8 cellular contexts compared by ENCODE assay signal in the genomic region with DNA sequence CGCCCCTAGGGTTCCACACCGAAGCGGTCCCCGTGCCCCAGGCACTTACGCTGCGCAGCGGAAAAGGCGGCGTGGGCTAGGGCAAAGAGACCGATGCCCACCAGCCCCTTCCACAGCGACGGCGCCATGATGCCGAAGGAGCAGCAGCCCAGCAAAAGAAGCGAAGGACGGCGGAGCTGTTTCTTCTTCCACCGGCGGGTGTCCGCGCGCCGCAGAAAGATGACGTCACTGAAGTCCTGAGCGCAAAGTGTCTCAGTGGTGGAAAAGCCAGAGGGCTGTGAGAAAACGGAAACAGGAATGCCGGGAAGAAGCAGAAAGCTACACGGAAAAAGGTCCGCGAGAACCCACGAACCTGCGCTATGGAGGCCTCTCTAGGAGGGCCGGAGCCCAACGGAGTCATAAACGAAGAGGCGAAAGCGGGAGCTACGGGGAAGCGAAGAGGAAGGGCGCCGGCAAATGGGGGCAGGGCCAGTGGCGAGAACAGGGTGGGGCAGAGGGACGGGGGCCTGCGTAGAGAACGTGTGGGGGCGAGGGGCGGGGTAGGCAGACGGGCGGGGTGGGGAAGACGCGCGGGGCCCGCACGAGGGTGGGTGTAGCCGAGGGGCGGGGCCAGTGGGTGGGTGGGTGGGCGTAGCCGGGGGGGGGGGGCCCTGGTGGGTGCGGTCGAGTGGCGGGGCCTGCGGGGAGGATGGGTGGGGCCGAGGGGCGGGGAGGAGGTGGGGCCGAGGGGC. TPM values are rescaled to one million over a fixed set of nuclear protein-coding genes. Genes with fewer than 3 reads are reported as not detected.
DNase-seq lines count a peak whose midpoint lies in the region; ATAC-seq and TF ChIP-seq lines count a peak whose summit lies in the region.

A gene (minus strand): TSS at position 441 of the 731 bp plus-strand sequence. CDS start 313 bp downstream, at position 128.

- peak; percentile 78 for ATAC-seq in GM21515 (IDR thresholded peaks at IDR 0.05; ENCODE audit: unreplicated experiment)

- H4K20me1 ChIP-seq in OCI-LY3 (ENCODE audit: insufficient read depth, low read length), result no peaks in the 10 kb centered on the region

- peak within 1 kb of the TSS; percentile 70 for H3K27ac ChIP-seq in OCI-LY3 (ENCODE audit: low read length)

- H2AFZ ChIP-seq in OCI-LY3 (ENCODE audit: low read depth, low read length), result peak within 1 kb of the TSS; percentile 98

- H3K9ac ChIP-seq in OCI-LY3 (ENCODE audit: low read length), result peak within 1 kb of the TSS; percentile 81

- DNase-seq in Caki2 (ENCODE audit: low read depth), result peak; percentile 84
- peak; percentile 44 for DNase-seq in HuH-7.5 (ENCODE audit: low spot score)
- peak; percentile 68 for DNase-seq in activated T-cell treated with anti-CD3 and anti-CD28 coated beads for 1 hour (ENCODE audit: low read depth)
- DNase-seq in epidermal melanocyte (ENCODE audit: insufficient read length, low spot score), result peak; percentile 61
- peak; percentile 53 for DNase-seq in middle frontal gyrus (ENCODE audit: extremely low spot score, low spot score)
- DNase-seq in stimulated activated CD8-positive, alpha-beta memory T cell treated with anti-CD3 and anti-CD28 coated beads, Interleukin-2, amount 100 ng/mL, for 1 hour (ENCODE audit: low read depth in 2 of 2), result peak; percentile 56 to 71

- peaks cover 10% of the 10 kb centered on the region for H3K4me1 ChIP-seq in OCI-LY3 (ENCODE audit: low read length)

- H3K79me2 ChIP-seq in OCI-LY3 (ENCODE audit: low read length), result peaks cover 22% of the 10 kb centered on the region

- peak within 1 kb of the TSS; percentile 95 for H3K4me2 ChIP-seq in OCI-LY3 (ENCODE audit: low read length)

- H3K4me3 ChIP-seq in OCI-LY3 (ENCODE audit: low read length), result peak within 1 kb of the TSS; percentile 99

- H3K27me3 ChIP-seq in OCI-LY3 (ENCODE audit: low read depth, low read length), result 0 out of 2 replicates have a peak, but pooled peaks cover 4% of the 10 kb centered on the region

- H3K36me3 ChIP-seq in OCI-LY3 (replicated peaks; ENCODE audit: low read depth, low read length), result no peaks in the 10 kb centered on the region

- in situ Hi-C loops in Caki2 (cut with HindIII; ENCODE audit: low pct_unique_long_range_greater_than_20kb, low sequenced_read_pairs), result no loop called here

- no peak for TF ChIP-seq CTCF in OCI-LY3 (IDR thresholded peaks at IDR 0.05; ENCODE audit: low read depth, low read length)

- H3K9me3 ChIP-seq in OCI-LY3 (ENCODE audit: insufficient read depth, low read length), result no peaks in the 10 kb centered on the region

RNA-seq across cellular contexts. Expression of the gene that starts here (rescaled TPM):
- 13.9 and 17.2 TPM in 2 replicates for total RNA-seq in Caki2 (2014; rRNA removed; shearing (Covaris generic); ENCODE audit: low replicate concordance)

Comparison
In these comparisons a context has a peak if more than half of its experiments do, and no peak if none do; other contexts are left out.
1. Peak in every context shown above with its lines: DNase-seq, ATAC-seq, H3K4me3 ChIP-seq and H3K27ac ChIP-seq.